In the genomic region with DNA sequence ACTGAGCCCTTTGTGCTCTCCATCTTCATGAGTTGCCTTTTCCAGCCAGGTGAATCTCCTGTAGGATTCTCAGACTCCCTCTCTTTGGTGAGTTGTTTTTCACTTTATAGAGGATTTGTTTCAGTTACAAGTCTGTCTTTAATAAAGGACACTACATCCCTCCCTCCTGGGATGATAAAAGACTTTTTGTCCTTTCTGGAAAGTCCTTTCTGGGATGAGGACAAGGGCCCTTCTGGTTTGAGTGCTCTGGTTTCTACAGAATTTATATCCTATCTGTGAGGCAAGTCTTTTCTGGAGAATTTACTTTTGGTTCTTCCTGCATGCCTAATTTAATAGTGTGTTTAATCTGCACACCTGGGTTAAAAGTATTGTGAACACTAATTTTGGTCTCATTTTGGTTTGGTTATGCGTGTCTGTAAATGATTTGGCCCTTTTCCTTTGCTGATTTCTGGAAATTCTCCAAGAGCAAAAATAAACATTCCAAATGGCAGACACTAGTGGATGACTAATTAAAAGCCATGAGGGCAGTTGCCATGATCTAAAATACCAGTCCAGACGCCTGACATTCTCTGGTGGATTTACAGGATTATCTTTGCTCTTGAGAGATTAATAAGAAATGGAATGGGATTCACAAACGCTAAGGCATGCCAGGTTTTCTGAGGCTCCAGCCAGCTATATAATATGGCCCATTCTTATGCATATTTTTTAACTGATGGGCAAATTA, we compare ENCODE assay signal across 9 cellular contexts. TPM values are rescaled to one million over a fixed set of nuclear protein-coding genes. Genes with fewer than 3 reads are reported as not detected.
DNase-seq lines count a peak whose midpoint lies in the region; TF ChIP-seq lines count a peak whose summit lies in the region.
"Had no signal": no experiment of that assay in that cellular context is flagged by ENCODE, and none has a peak within 500 bp of the region (broad histone marks: within the 10 kb centered on the region; RNA-seq: fewer than 3 reads in every experiment).

No MANE protein-coding gene starts in this region.

- H3K4me2 ChIP-seq in mesendoderm (ENCODE audit: low read length) = no peak overlapping the region
- H3K4me2 ChIP-seq in PC-9 = no peak overlapping the region

- no peak overlapping the region for H3K23ac ChIP-seq in mesendoderm (ENCODE audit: low read length)

- CTCF ChIA-PET in PC-9 (lab: Charles Lee) = no interaction called here
- CTCF ChIA-PET in activated CD4-positive, alpha-beta memory T cell treated with anti-CD3 and anti-CD28 coated beads for 36 hours (lab: Charles Lee) = interaction anchor here (1.1 kb wide), 1 partner anchor 44 kb away, joined by 3 read pairs; no protein-coding TSS in a partner anchor

- H3K27ac Mint-ChIP-seq in chondrocyte (ENCODE audit: unreplicated experiment) = peak overlapping the region; percentile 88
- no peak overlapping the region for H3K27ac Mint-ChIP-seq in activated CD4-positive, alpha-beta memory T cell treated with anti-CD3 and anti-CD28 coated beads for 36 hours
- H3K27ac Mint-ChIP-seq: activated naive CD8-positive, alpha-beta T cell had no signal

- H3K18ac ChIP-seq in mesendoderm (ENCODE audit: low read length) = no peak overlapping the region

- H2BK15ac ChIP-seq in mesendoderm (replicated peaks; ENCODE audit: low read depth) = no peak overlapping the region

- H3K36me3 ChIP-seq in mesendoderm (ENCODE audit: control insufficient read depth, insufficient read depth, low read length) = peaks cover 1% of the 10 kb centered on the region
- H3K36me3 ChIP-seq in PC-9 (ENCODE audit: low read depth) = no peaks in the 10 kb centered on the region

- H4K8ac ChIP-seq in mesendoderm (ENCODE audit: low read depth, low read length) = no peak overlapping the region

- no peaks in the 10 kb centered on the region for H3K36me3 Mint-ChIP-seq in chondrocyte (ENCODE audit: low read depth)
- H3K36me3 Mint-ChIP-seq in activated CD4-positive, alpha-beta memory T cell treated with anti-CD3 and anti-CD28 coated beads for 36 hours = no peaks in the 10 kb centered on the region
- H3K36me3 Mint-ChIP-seq: activated naive CD8-positive, alpha-beta T cell had no signal

- no CpG with 5 or more reads among the region's 3 CpGs for WGBS in mesendoderm (ENCODE audit: extremely low coverage, insufficient coverage, low lambda C conversion rate)

- H3K9me3 ChIP-seq in PC-9 (ENCODE audit: insufficient read depth, low read depth) = no peaks in the 10 kb centered on the region

- no peaks in the 10 kb centered on the region for H3K79me1 ChIP-seq in mesendoderm (ENCODE audit: low read length)

- H3F3A ChIP-seq in PC-9 (ENCODE audit: insufficient read depth, low read depth) = peaks cover 8% of the 10 kb centered on the region

- H3K27me3 Mint-ChIP-seq in chondrocyte (ENCODE audit: low read depth) = no peaks in the 10 kb centered on the region
- no peaks in the 10 kb centered on the region for H3K27me3 Mint-ChIP-seq in activated CD4-positive, alpha-beta memory T cell treated with anti-CD3 and anti-CD28 coated beads for 36 hours
- H3K27me3 Mint-ChIP-seq: activated naive CD8-positive, alpha-beta T cell had no signal

- no peaks in the 10 kb centered on the region for H4K20me1 ChIP-seq in PC-9 (ENCODE audit: insufficient read depth)

- H3K79me2 ChIP-seq in mesendoderm (ENCODE audit: control insufficient read depth, insufficient read depth, low read length) = no peaks in the 10 kb centered on the region
- H3K79me2 ChIP-seq in PC-9 (ENCODE audit: low read depth) = no peaks in the 10 kb centered on the region

- no TSS peak for BruUV-seq in PC-9 (replicated peaks; lab: Mats Ljungman, UMichigan)

- H3K27me3 ChIP-seq in mesendoderm (ENCODE audit: insufficient read depth, low read length, poor library complexity) (no peaks in the 10 kb centered on the region), PC-9 (ENCODE audit: insufficient read depth, low read depth) (no peaks in the 10 kb centered on the region)

- H2BK5ac ChIP-seq in mesendoderm (ENCODE audit: low read length) = no peak overlapping the region

- peak overlapping the region; percentile 21 for H2BK120ac ChIP-seq in mesendoderm (ENCODE audit: low read depth, low read length)

- no peaks in the 10 kb centered on the region for H3K9me2 ChIP-seq in PC-9 (ENCODE audit: insufficient read depth)

- DNase-seq in DMS 273 (lab: John Stamatoyannopoulos, UW; ENCODE audit: unreplicated experiment) (peak; percentile 61), NCI-H2081 treated with DMSO at 0.1 percent for 48 hours (lab: John Stamatoyannopoulos, UW) (peak; percentile 74), chondrocyte (ENCODE audit: low spot score) (no peak), mesendoderm (no peak), PC-9 (no peak), mesenteric fat pad (ENCODE audit: low spot score) (no peak)
- no peak for DNase-seq in activated CD4-positive, alpha-beta T cell treated with anti-CD3 and anti-CD28 coated beads, Interleukin-2, amount 50 U/mL, for 1 hour
- DNase-seq in activated CD4-positive, alpha-beta memory T cell treated with anti-CD3 and anti-CD28 coated beads for 36 hours = no peak

- POLR2A ChIA-PET in PC-9 (lab: Charles Lee; ENCODE audit: unreplicated experiment) = interaction anchor here (0.6 to 0.7 kb wide), 2 partner anchors 38 to 85 kb away, joined by 4 to 5 read pairs; no protein-coding TSS in a partner anchor
- POLR2A ChIA-PET in activated CD4-positive, alpha-beta memory T cell treated with anti-CD3 and anti-CD28 coated beads for 36 hours (lab: Charles Lee) = no interaction called here

- no peak overlapping the region for H3K9ac ChIP-seq in mesendoderm (ENCODE audit: low read length)

- no peak overlapping the region for H2AFZ ChIP-seq in PC-9

- H3K27ac ChIP-seq in mesendoderm (ENCODE audit: low read depth, low read length) (no peak overlapping the region), PC-9 (no peak overlapping the region)

- H3K4me1 ChIP-seq in mesendoderm (ENCODE audit: control insufficient read depth, low read depth, low read length) (no peaks in the 10 kb centered on the region), PC-9 (replicated peaks; ENCODE audit: insufficient read depth) (peaks cover 7% of the 10 kb centered on the region; the same call in 1 of the 2 replicates)

- no peak overlapping the region for H4K5ac ChIP-seq in mesendoderm (ENCODE audit: low read length)

- peaks cover 56% of the 10 kb centered on the region for H3K4me1 Mint-ChIP-seq in chondrocyte (ENCODE audit: low read depth)
- no peaks in the 10 kb centered on the region for H3K4me1 Mint-ChIP-seq in activated CD4-positive, alpha-beta memory T cell treated with anti-CD3 and anti-CD28 coated beads for 36 hours (ENCODE audit: low read depth)

- no peaks in the 10 kb centered on the region for H3K9me3 Mint-ChIP-seq in chondrocyte (ENCODE audit: low read depth)
- no peaks in the 10 kb centered on the region for H3K9me3 Mint-ChIP-seq in activated CD4-positive, alpha-beta memory T cell treated with anti-CD3 and anti-CD28 coated beads for 36 hours

- intact Hi-C loops in PC-9 (cut with micrococcal nuclease; ENCODE audit: unreplicated experiment) = no loop called here
- intact Hi-C loops in activated CD4-positive, alpha-beta memory T cell treated with anti-CD3 and anti-CD28 coated beads for 36 hours (cut with micrococcal nuclease) = no loop called here

- no peak overlapping the region for H3K4ac ChIP-seq in mesendoderm (ENCODE audit: low read depth, low read length)

- no peak overlapping the region for H2AK5ac ChIP-seq in mesendoderm (ENCODE audit: low read length)

- no peak overlapping the region for H3K4me3 ChIP-seq in mesendoderm (ENCODE audit: low read length)
- H3K4me3 ChIP-seq in PC-9 = no peak overlapping the region

- no peak overlapping the region for H3K56ac ChIP-seq in mesendoderm (ENCODE audit: low read length)

- no peak overlapping the region for H3K4me3 Mint-ChIP-seq in chondrocyte (ENCODE audit: unreplicated experiment)
- no peak overlapping the region for H3K4me3 Mint-ChIP-seq in activated CD4-positive, alpha-beta memory T cell treated with anti-CD3 and anti-CD28 coated beads for 36 hours
- H3K4me3 Mint-ChIP-seq: activated naive CD8-positive, alpha-beta T cell had no signal

- TF ChIP-seq CTCF in chondrocyte (IDR thresholded peaks at IDR 0.05) (no peak), PC-9 (conservative IDR thresholded peaks at IDR 0.05) (no peak)

RNA-seq across cellular contexts. Expression of a gene that starts 44.8 kb away (rescaled TPM):
- total RNA-seq in chondrocyte (not detected in 3 replicates), PC-9 (2021) (not detected in 2 replicates), mesenteric fat pad (not detected)
- polyA plus RNA-seq in mesendoderm (2013, experiment 1 of 2) = 0.08 TPM
- 0.06 TPM for polyA plus RNA-seq in mesendoderm (2013, experiment 2 of 2)
- not detected for total RNA-seq in activated CD4-positive, alpha-beta memory T cell treated with anti-CD3 and anti-CD28 coated beads for 36 hours

Comparison
In these comparisons a context has a peak if more than half of its experiments do, and no peak if none do; other contexts are left out.
1. DNase-seq: peak in DMS 273 (single experiment) and NCI-H2081 treated with DMSO at 0.1 percent for 48 hours (single experiment); none in chondrocyte (single experiment), mesendoderm (single experiment), PC-9 (0 of 2), activated CD4-positive, alpha-beta T cell treated with anti-CD3 and anti-CD28 coated beads, Interleukin-2, amount 50 U/mL, for 1 hour (single experiment), activated CD4-positive, alpha-beta memory T cell treated with anti-CD3 and anti-CD28 coated beads for 36 hours (single experiment) and mesenteric fat pad (single experiment).